Comparison of ENCODE assay signal across 1 cellular context in genomic region chr2:69013837-69014796, GRCh38.
A peak's percentile ranks its signal among the peaks of the same experiment; 100 is the strongest.
TF ChIP-seq lines count a peak whose summit lies in the region.

No MANE protein-coding gene starts in this region.

TF ChIP-seq in A549, 52 proteins besides CTCF, POLR2A, EP300 and RAD21 (continued from another document):
- TF ChIP-seq PHF8 (IDR thresholded peaks at IDR 0.05; ENCODE audit: borderline replicate concordance, low read depth) (peak; percentile 27; the same call in 1 of the 2 replicates), ZFP36 (IDR thresholded peaks at IDR 0.05; ENCODE audit: borderline replicate concordance, partially characterized antibody) (no peak), EHMT2 (IDR thresholded peaks at IDR 0.05; ENCODE audit: low read depth) (no peak), CHD4 (IDR thresholded peaks at IDR 0.05; ENCODE audit: borderline replicate concordance) (no peak), NR3C1 (IDR thresholded peaks at IDR 0.05) (no peak), CBX8 (IDR thresholded peaks at IDR 0.05) (no peak), PBX3 (IDR thresholded peaks at IDR 0.05) (no peak), FOSL2 (IDR thresholded peaks at IDR 0.05) (no peak), FOSL2 (CRISPR knock-in tag; IDR thresholded peaks at IDR 0.05) (no peak), RCOR1 (IDR thresholded peaks at IDR 0.05; ENCODE audit: low read depth, low read length) (no peak), JUNB (IDR thresholded peaks at IDR 0.05) (no peak), TFCP2L1 (CRISPR knock-in tag; IDR thresholded peaks at IDR 0.05) (no peak), BHLHE40 (IDR thresholded peaks at IDR 0.05; ENCODE audit: low read depth, low read length) (no peak), RARB (CRISPR knock-in tag; IDR thresholded peaks at IDR 0.05) (no peak), ATOH8 (CRISPR knock-in tag; IDR thresholded peaks at IDR 0.05; ENCODE audit: low read depth) (0 out of 2 replicates have a peak, but pooled peaks have one; percentile 49)
